ENCODE assay signal across 8 cellular contexts in the genomic region with DNA sequence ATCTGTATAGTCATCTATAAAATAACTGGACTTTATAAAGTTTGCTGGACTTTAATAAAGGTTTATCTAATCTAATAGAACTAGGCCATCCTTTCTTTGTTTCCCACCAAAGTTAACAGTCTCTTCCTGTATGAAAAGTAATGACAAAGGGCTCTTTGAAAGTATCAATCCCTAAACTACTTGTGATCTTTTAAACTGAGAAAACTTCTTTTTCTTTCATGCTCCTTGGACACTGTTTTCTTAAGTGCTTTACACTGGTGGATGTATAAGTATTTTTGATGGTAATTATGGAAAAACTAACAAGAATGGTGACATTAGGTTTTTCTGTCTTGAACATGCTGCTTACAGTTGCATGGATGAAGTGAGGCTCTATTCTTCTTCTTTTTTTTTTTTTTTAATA. TPM values are rescaled to one million over a fixed set of nuclear protein-coding genes. Genes with fewer than 3 reads are reported as not detected.
A peak's percentile ranks its signal among the peaks of the same experiment; 100 is the strongest.
DNase-seq lines count a peak whose midpoint lies in the region; ATAC-seq and TF ChIP-seq lines count a peak whose summit lies in the region.
"Had no signal": no experiment of that assay in that cellular context is flagged by ENCODE, and none has a peak within 500 bp of the region (broad histone marks: within the 10 kb centered on the region; RNA-seq: fewer than 3 reads in every experiment).

No MANE protein-coding gene starts in this region.

- no TSS peak for BruUV-seq in HCT116 (replicated peaks; lab: Mats Ljungman, UMichigan)

- RAD21 ChIA-PET in HCT116 (lab: Charles Lee; ENCODE audit: low non-redundant PET in 1 of 2, low total read pairs in 2 of 2, uncharacterized antibody in 2 of 2, unreplicated experiment in 2 of 2) = no interaction called here

- peak overlapping the region; percentile 25 for H3K4me3 Mint-ChIP-seq in stimulated activated effector memory CD8-positive, alpha-beta T cell treated with anti-CD3 and anti-CD28 coated beads, Interleukin-12 subunit alpha, Interleukin-12 subunit beta, amount 100 ng/mL, for 72 hours

- H3K9me3 Mint-ChIP-seq in stimulated activated effector memory CD8-positive, alpha-beta T cell treated with anti-CD3 and anti-CD28 coated beads, Interleukin-12 subunit alpha, Interleukin-12 subunit beta, amount 100 ng/mL, for 72 hours = no peaks in the 10 kb centered on the region

- TF ChIP-seq POLR2A in HCT116 (IDR thresholded peaks at IDR 0.05; ENCODE audit: borderline replicate concordance, extremely low read depth, insufficient read depth, insufficient read length) = no peak

- H3K4me3 ChIP-seq in HCT116 (replicated peaks in 1 of 2; ENCODE audit: low read depth in 1 of 2, low read length in 2 of 2) (no peak overlapping the region), SJSA1 (no peak overlapping the region)

- H3K4me1 Mint-ChIP-seq in stimulated activated effector memory CD8-positive, alpha-beta T cell treated with anti-CD3 and anti-CD28 coated beads, Interleukin-12 subunit alpha, Interleukin-12 subunit beta, amount 100 ng/mL, for 72 hours = peaks cover 14% of the 10 kb centered on the region

- POLR2A ChIA-PET in HCT116 (lab: Charles Lee) = no interaction called here

- DNase-seq in HCT116 (ENCODE audit: low read depth, low spot score) (no peak), SJSA1 (ENCODE audit: low read depth in 1 of 2, low spot score in 2 of 2) (no peak), foreskin keratinocyte (no peak)
- DNase-seq in stimulated activated effector memory CD8-positive, alpha-beta T cell treated with anti-CD3 and anti-CD28 coated beads, Interleukin-12 subunit alpha, Interleukin-12 subunit beta, amount 100 ng/mL, for 72 hours (ENCODE audit: low spot score in 2 of 2) = no peak
- no peak for DNase-seq in activated effector memory CD4-positive, alpha-beta T cell treated with anti-CD3 and anti-CD28 coated beads, Interleukin-2, amount 50 U/mL, for 16 hours
- DNase-seq: amygdala had no signal

- intact Hi-C loops in HCT116 (cut with micrococcal nuclease) = loop anchor here (5.0 kb wide), 1 partner anchor 55 kb away; no protein-coding TSS in a partner anchor

- H3K9me3 ChIP-seq in HCT116 (ENCODE audit: control insufficient read depth in 1 of 2, insufficient read depth in 1 of 2, low read depth in 1 of 2, low read length in 2 of 2) (no peaks in the 10 kb centered on the region), SJSA1 (replicated peaks) (no peaks in the 10 kb centered on the region)

- no peak for TF ChIP-seq RAD21 in HCT116 (IDR thresholded peaks at IDR 0.05; ENCODE audit: low read depth)

- no peak for TF ChIP-seq CTCF in HCT116 (IDR thresholded peaks at IDR 0.05 in 2 of 3, conservative IDR thresholded peaks at IDR 0.05 in 1 of 3; ENCODE audit: borderline replicate concordance in 1 of 3, insufficient read depth in 1 of 3, low read depth in 2 of 3, low read length in 2 of 3)
- no peak for TF ChIP-seq CTCF in foreskin keratinocyte (conservative IDR thresholded peaks at IDR 0.05)

- peak overlapping the region; percentile 47; the same call in 1 of the 2 replicates for H3K9ac ChIP-seq in HCT116 (ENCODE audit: low read length)

- peak overlapping the region; percentile 98 for H3K27ac ChIP-seq in HCT116 (ENCODE audit: low read depth, low read length)
- peak overlapping the region; percentile 61 for H3K27ac ChIP-seq in SJSA1
- peak overlapping the region; percentile 53 for H3K27ac ChIP-seq in foreskin keratinocyte

- H3K36me3 Mint-ChIP-seq in stimulated activated effector memory CD8-positive, alpha-beta T cell treated with anti-CD3 and anti-CD28 coated beads, Interleukin-12 subunit alpha, Interleukin-12 subunit beta, amount 100 ng/mL, for 72 hours = peaks cover 19% of the 10 kb centered on the region

- CTCF ChIA-PET in HCT116 (lab: Charles Lee) = no interaction called here

- no peak for ATAC-seq in HCT116
- no peak for ATAC-seq in foreskin keratinocyte
- no peak for ATAC-seq in stimulated activated effector memory CD8-positive, alpha-beta T cell treated with anti-CD3 and anti-CD28 coated beads, Interleukin-12 subunit alpha, Interleukin-12 subunit beta, amount 100 ng/mL, for 72 hours
- no peak for ATAC-seq in HG03280 (IDR thresholded peaks at IDR 0.05; ENCODE audit: unreplicated experiment)
- no peak for ATAC-seq in GM19324 (IDR thresholded peaks at IDR 0.05; ENCODE audit: low FRiP score, unreplicated experiment)

- peaks cover 22% of the 10 kb centered on the region for H3K79me2 ChIP-seq in HCT116 (ENCODE audit: insufficient read depth, low read length)

- peaks cover 28 to 43% of the 10 kb centered on the region in 2 experiments for H3K4me1 ChIP-seq in HCT116 (ENCODE audit: control insufficient read depth in 1 of 2, insufficient read depth in 2 of 2, low read length in 2 of 2)
- peaks cover 32% of the 10 kb centered on the region for H3K4me1 ChIP-seq in SJSA1 (replicated peaks)
- peaks cover 8% of the 10 kb centered on the region for H3K4me1 ChIP-seq in foreskin keratinocyte

- peak overlapping the region; percentile 66; the same call in 1 of the 2 replicates for H3K4me2 ChIP-seq in HCT116 (ENCODE audit: low read length)

- H3K27me3 ChIP-seq in HCT116 (ENCODE audit: insufficient read depth, low read length) (no peaks in the 10 kb centered on the region), SJSA1 (replicated peaks) (no peaks in the 10 kb centered on the region), foreskin keratinocyte (no peaks in the 10 kb centered on the region)

- H2AFZ ChIP-seq in HCT116 (ENCODE audit: low read depth, low read length, poor library complexity, severe bottlenecking) = peak overlapping the region; percentile 82

- H3K27ac Mint-ChIP-seq in stimulated activated effector memory CD8-positive, alpha-beta T cell treated with anti-CD3 and anti-CD28 coated beads, Interleukin-12 subunit alpha, Interleukin-12 subunit beta, amount 100 ng/mL, for 72 hours = no peak overlapping the region

- no peaks in the 10 kb centered on the region for H3K9me2 ChIP-seq in HCT116 (ENCODE audit: insufficient read depth)

- no peaks in the 10 kb centered on the region for H4K20me1 ChIP-seq in HCT116 (ENCODE audit: insufficient read depth)

- H3K36me3 ChIP-seq in HCT116 (ENCODE audit: control insufficient read depth in 1 of 2, insufficient read depth in 2 of 2, low read length in 2 of 2) (no peaks in the 10 kb centered on the region), SJSA1 (peaks cover 6% of the 10 kb centered on the region)

TF ChIP-seq in HCT116, 20 proteins besides CTCF, POLR2A, EP300 and RAD21:
- TF ChIP-seq SRF (IDR thresholded peaks at IDR 0.05; ENCODE audit: low read depth) (no peak), TCF7L2 (IDR thresholded peaks at IDR 0.05; ENCODE audit: borderline replicate concordance, extremely low read depth, insufficient read depth, insufficient read length) (no peak), EZH2 (IDR thresholded peaks at IDR 0.05) (no peak)

RNA-seq across cellular contexts. Expression of gene ZFX, which starts 2.4 kb away (rescaled TPM):
- total RNA-seq in HCT116 (2021; ENCODE audit: unreplicated experiment) (28.1 TPM), foreskin keratinocyte (21.5 and 23.3 TPM in 2 replicates)
- polyA plus RNA-seq in HCT116 (2012) = 10.4 and 10.6 TPM in 2 replicates
- total RNA-seq in SJSA1 (2014; rRNA removed; shearing (Covaris generic)) = 15.6 and 29.9 TPM in 2 replicates
- polyA plus RNA-seq in foreskin keratinocyte = 2.2 and 2.3 TPM in 2 replicates
